Comparison of ENCODE assay signal across 1 cellular context in genomic region chr7:20214787-20215669, GRCh38.
TF ChIP-seq lines count a peak whose summit lies in the region.

No MANE protein-coding gene starts in this region.

TF ChIP-seq in K562, 482 proteins besides CTCF, POLR2A, EP300 and RAD21 (continued from another document and continues in another):
- TF ChIP-seq CHD7 (IDR thresholded peaks at IDR 0.05; ENCODE audit: low read depth, low read length) (no peak), ZNF212 (CRISPR knock-in tag; IDR thresholded peaks at IDR 0.05) (no peak), ELF1 (tag; IDR thresholded peaks at IDR 0.05) (no peak), CCNT2 (IDR thresholded peaks at IDR 0.05; ENCODE audit: borderline replicate concordance, extremely low read depth, insufficient read length, low read depth, low read length) (peak; percentile 21), ATF7 (IDR thresholded peaks at IDR 0.05) (peak; percentile 90), CC2D1A (IDR thresholded peaks at IDR 0.05) (no peak), FOS (IDR thresholded peaks at IDR 0.05; ENCODE audit: extremely low read depth, insufficient read length) (no peak), CBX1 (IDR thresholded peaks at IDR 0.05; ENCODE audit: low read depth) (no peak), KLF10 (CRISPR knock-in tag; IDR thresholded peaks at IDR 0.05) (no peak), ELK3 (CRISPR knock-in tag; IDR thresholded peaks at IDR 0.05) (no peak), MLLT1 (IDR thresholded peaks at IDR 0.05) (peak; percentile 14 to 34; a peak in 2 of 4 replicates), C11orf30 (IDR thresholded peaks at IDR 0.05; ENCODE audit: low read depth) (peak; percentile 62), ZNF407 (IDR thresholded peaks at IDR 0.05; ENCODE audit: low read depth) (no peak), SPI1 (IDR thresholded peaks at IDR 0.05; ENCODE audit: borderline replicate concordance, low read depth, low read length) (0 out of 2 replicates have a peak, but pooled peaks have one; percentile 37), ZNF592 (IDR thresholded peaks at IDR 0.05) (peak; percentile 72), EWSR1 (IDR thresholded peaks at IDR 0.05; ENCODE audit: borderline replicate concordance, low read depth, partially characterized antibody) (no peak), ZNF830 (CRISPR knock-in tag; IDR thresholded peaks at IDR 0.05) (no peak), RB1 (IDR thresholded peaks at IDR 0.05; ENCODE audit: low read depth) (no peak), ZNF316 (IDR thresholded peaks at IDR 0.05) (peak; percentile 63), MCM7 (IDR thresholded peaks at IDR 0.05) (no peak)
- TF ChIP-seq, protein P1, sequence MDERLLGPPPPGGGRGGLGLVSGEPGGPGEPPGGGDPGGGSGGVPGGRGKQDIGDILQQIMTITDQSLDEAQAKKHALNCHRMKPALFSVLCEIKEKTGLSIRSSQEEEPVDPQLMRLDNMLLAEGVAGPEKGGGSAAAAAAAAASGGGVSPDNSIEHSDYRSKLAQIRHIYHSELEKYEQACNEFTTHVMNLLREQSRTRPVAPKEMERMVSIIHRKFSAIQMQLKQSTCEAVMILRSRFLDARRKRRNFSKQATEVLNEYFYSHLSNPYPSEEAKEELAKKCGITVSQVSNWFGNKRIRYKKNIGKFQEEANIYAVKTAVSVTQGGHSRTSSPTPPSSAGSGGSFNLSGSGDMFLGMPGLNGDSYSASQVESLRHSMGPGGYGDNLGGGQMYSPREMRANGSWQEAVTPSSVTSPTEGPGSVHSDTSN (CRISPR knock-in tag; IDR thresholded peaks at IDR 0.05; ENCODE audit: low read depth): no peak
- TF ChIP-seq, protein P1 (tag; conservative IDR thresholded peaks at IDR 0.05; ENCODE audit: low read depth): 0 out of 2 replicates have a peak, but pooled peaks have one; percentile 22
